Comparison of ENCODE assay signal across 19 cellular contexts in the genomic region with DNA sequence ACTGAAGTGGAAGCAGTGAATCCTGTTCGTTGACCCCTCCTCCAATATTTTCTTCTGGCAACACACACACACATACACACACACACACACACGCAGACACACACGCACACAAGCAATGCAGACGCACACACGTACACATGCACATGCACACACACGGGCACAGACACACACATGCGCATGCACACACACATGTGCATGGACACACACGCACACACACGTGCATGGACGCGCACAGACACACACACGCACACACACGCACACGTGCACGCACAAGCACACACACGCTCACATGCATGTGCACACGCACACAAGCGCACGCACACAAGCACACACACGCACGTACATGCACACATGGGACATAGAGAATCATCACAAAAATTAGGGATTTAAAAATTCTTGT.
DNase-seq lines count a peak whose midpoint lies in the region; ATAC-seq, FAIRE-seq and TF ChIP-seq lines count a peak whose summit lies in the region.
"Had no signal": no experiment of that assay in that cellular context is flagged by ENCODE, and none has a peak within 500 bp of the region (broad histone marks: within the 10 kb centered on the region; RNA-seq: fewer than 3 reads in every experiment).

No MANE protein-coding gene starts in this region.

- no peak overlapping the region for H2BK120ac ChIP-seq in trophoblast cell (ENCODE audit: insufficient read depth, low read length, poor library complexity)

- no CpG with 5 or more reads among the region's 21 CpGs for WGBS in trophoblast cell (ENCODE audit: extremely low coverage, insufficient coverage, insufficient read length)

- H3K9me3 ChIP-seq in kidney (ENCODE audit: control insufficient read depth in 1 of 2, low read length in 2 of 2) (no peaks in the 10 kb centered on the region), trophoblast cell (ENCODE audit: insufficient read depth, low read depth, low read length) (no peaks in the 10 kb centered on the region), WERI-Rb-1 (ENCODE audit: severe bottlenecking) (no peaks in the 10 kb centered on the region)
- H3K9me3 ChIP-seq: BLaER1 treated with 17β-estradiol and CSF1 and Interleukin-3, amounts not matched to agents 10 nM and 100 nM had no signal

- no peak overlapping the region for H2AFZ ChIP-seq in trophoblast cell (ENCODE audit: insufficient read depth, low read length, poor library complexity)
- H2AFZ ChIP-seq: GM23338 had no signal

- TF ChIP-seq CTCF in GM12865 (IDR thresholded peaks at IDR 0.05; ENCODE audit: insufficient read depth, low read depth, low read length, missing control alignments) (no peak), NB4 (IDR thresholded peaks at IDR 0.05; ENCODE audit: low read depth, low read length) (no peak), kidney (IDR thresholded peaks at IDR 0.05; ENCODE audit: borderline replicate concordance, extremely low read depth, insufficient read depth) (no peak), WERI-Rb-1 (IDR thresholded peaks at IDR 0.05; ENCODE audit: low read depth, low read length) (no peak)

- H3K23ac ChIP-seq in trophoblast cell (ENCODE audit: low read length) = peak overlapping the region; percentile 2

- H3K18ac ChIP-seq in trophoblast cell (ENCODE audit: low read length) = no peak overlapping the region

- H3K4me3 ChIP-seq in GM12865 (ENCODE audit: low read depth, low read length) (no peak overlapping the region), NB4 (ENCODE audit: low read depth, low read length) (no peak overlapping the region), kidney (ENCODE audit: low read length in 2 of 2) (no peak overlapping the region), trophoblast cell (ENCODE audit: low read depth, low read length) (no peak overlapping the region), WERI-Rb-1 (ENCODE audit: low read depth, low read length) (no peak overlapping the region)
- H3K4me3 ChIP-seq: BLaER1 treated with 17β-estradiol and CSF1 and Interleukin-3, amounts not matched to agents 10 nM and 100 nM; GM23338 had no signal

- no peak overlapping the region for H4K91ac ChIP-seq in trophoblast cell (ENCODE audit: low read depth, low read length)

- H3K79me1 ChIP-seq in trophoblast cell (ENCODE audit: low read length) = no peaks in the 10 kb centered on the region

- no peak for TF ChIP-seq POLR2A in NB4 (IDR thresholded peaks at IDR 0.05; ENCODE audit: extremely low read depth, insufficient read length)

- no peak overlapping the region for H2BK5ac ChIP-seq in trophoblast cell (ENCODE audit: low read depth, low read length, poor library complexity)

- H3K9ac ChIP-seq in kidney (ENCODE audit: low read length in 2 of 2) (no peak overlapping the region), trophoblast cell (ENCODE audit: low read length) (no peak overlapping the region)
- H3K9ac ChIP-seq: BLaER1 treated with 17β-estradiol and CSF1 and Interleukin-3, amounts not matched to agents 10 nM and 100 nM had no signal

- H3K14ac ChIP-seq in trophoblast cell (ENCODE audit: low read length) = no peak overlapping the region

- no peaks in the 10 kb centered on the region for H3K36me3 ChIP-seq in kidney (ENCODE audit: control insufficient read depth in 1 of 2, insufficient read depth in 2 of 2, low read length in 2 of 2)
- H3K36me3 ChIP-seq in trophoblast cell (ENCODE audit: control insufficient read depth in 1 of 2, insufficient read depth in 2 of 2, low read length in 2 of 2) = no peaks in the 10 kb centered on the region
- no peaks in the 10 kb centered on the region for H3K36me3 ChIP-seq in WERI-Rb-1
- H3K36me3 ChIP-seq: BLaER1 treated with 17β-estradiol and CSF1 and Interleukin-3, amounts not matched to agents 10 nM and 100 nM had no signal

- no peaks in the 10 kb centered on the region for H3K79me2 ChIP-seq in trophoblast cell (ENCODE audit: control insufficient read depth, insufficient read depth, low read length, poor library complexity)

- H3K4ac ChIP-seq in trophoblast cell (ENCODE audit: low read depth, low read length) = no peak overlapping the region

- H3K27ac ChIP-seq in kidney (ENCODE audit: low read depth in 2 of 2, low read length in 2 of 2) = no peak overlapping the region
- H3K27ac ChIP-seq in trophoblast cell (ENCODE audit: low read depth, low read length) = no peak overlapping the region
- no peak overlapping the region for H3K27ac ChIP-seq in WERI-Rb-1
- H3K27ac ChIP-seq: BLaER1 treated with 17β-estradiol and CSF1 and Interleukin-3, amounts not matched to agents 10 nM and 100 nM; HL-60 had no signal

- no peaks in the 10 kb centered on the region for H3K27me3 ChIP-seq in trophoblast cell (ENCODE audit: insufficient read depth, low read length)
- H3K27me3 ChIP-seq in WERI-Rb-1 (ENCODE audit: insufficient read depth, low read depth, severe bottlenecking) = no peaks in the 10 kb centered on the region
- H3K27me3 ChIP-seq: BLaER1 treated with 17β-estradiol and CSF1 and Interleukin-3, amounts not matched to agents 10 nM and 100 nM had no signal

- ATAC-seq in HG02623 (IDR thresholded peaks at IDR 0.05; ENCODE audit: unreplicated experiment) = no peak
- ATAC-seq: GM23338 had no signal

- DNase-seq in GM12865 (ENCODE audit: low read depth) (peak; percentile 1), NB4 (ENCODE audit: low read depth) (peak; percentile 7), kidney (peak; percentile 42), trophoblast cell (no peak), WERI-Rb-1 (no peak), cardiac septum (ENCODE audit: low spot score) (no peak)
- DNase-seq: 8988T; AML-193; CD4-positive, CD25-positive, alpha-beta regulatory T cell; DMS53; GF-D8; H9; HFFc6; IMR-90; KG1 had no signal

- no peak overlapping the region for H4K12ac ChIP-seq in trophoblast cell (ENCODE audit: low read depth, low read length)

- no peaks in the 10 kb centered on the region for H3K4me1 ChIP-seq in kidney (ENCODE audit: control insufficient read depth in 1 of 2, insufficient read depth in 1 of 2, low read depth in 1 of 2, low read length in 2 of 2)
- H3K4me1 ChIP-seq in trophoblast cell (ENCODE audit: control insufficient read depth in 1 of 2, insufficient read depth in 2 of 2, low read length in 2 of 2) = no peaks in the 10 kb centered on the region
- H3K4me1 ChIP-seq: BLaER1 treated with 17β-estradiol and CSF1 and Interleukin-3, amounts not matched to agents 10 nM and 100 nM had no signal

- H3K4me2 ChIP-seq in trophoblast cell (ENCODE audit: low read length) = no peak overlapping the region
- H3K4me2 ChIP-seq: BLaER1 treated with 17β-estradiol and CSF1 and Interleukin-3, amounts not matched to agents 10 nM and 100 nM; GM23338 had no signal

- H4K8ac ChIP-seq in trophoblast cell (ENCODE audit: low read depth, low read length) = no peak overlapping the region

- no peak for FAIRE-seq in kidney (lab: Jason Lieb, UNC)

- H2AK5ac ChIP-seq in trophoblast cell (ENCODE audit: low read length) = no peak overlapping the region

- no peak overlapping the region for H2BK12ac ChIP-seq in trophoblast cell (ENCODE audit: low read length)

- intact Hi-C loops in kidney (cut with DNase I) (no loop called here), cardiac septum (cut with DNase I) (no loop called here)

Comparison
In these comparisons a context has a peak if more than half of its experiments do, and no peak if none do; other contexts are left out.
1. DNase-seq: peak in GM12865 (single experiment), NB4 (single experiment) and kidney (single experiment); none in trophoblast cell (0 of 2), WERI-Rb-1 (single experiment) and cardiac septum (single experiment).